17 cellular contexts compared by ENCODE assay signal in genomic region chr5:118295045-118295444, GRCh38.
A peak's percentile ranks its signal among the peaks of the same experiment; 100 is the strongest.
DNase-seq lines count a peak whose midpoint lies in the region; ATAC-seq and TF ChIP-seq lines count a peak whose summit lies in the region.
"Had no signal": no experiment of that assay in that cellular context is flagged by ENCODE, and none has a peak within 500 bp of the region (broad histone marks: within the 10 kb centered on the region; RNA-seq: fewer than 3 reads in every experiment).

No MANE protein-coding gene starts in this region.

- H3K9me3 ChIP-seq in NT2/D1 (ENCODE audit: insufficient read depth, low read length): no peaks in the 10 kb centered on the region
- H3K9me3 ChIP-seq in iPS-18a (ENCODE audit: control insufficient read depth, low read depth, low read length): no peaks in the 10 kb centered on the region
- H3K9me3 ChIP-seq in upper lobe of left lung: no peaks in the 10 kb centered on the region
- H3K9me3 ChIP-seq: BLaER1, Caco-2 had no signal

- TF ChIP-seq POLR2A in upper lobe of left lung (IDR thresholded peaks at IDR 0.05): no peak

- no peak for TF ChIP-seq EP300 in upper lobe of left lung (IDR thresholded peaks at IDR 0.05)

- no peak for TF ChIP-seq CTCF in upper lobe of left lung (IDR thresholded peaks at IDR 0.05)

- H3K27me3 ChIP-seq in NT2/D1 (ENCODE audit: insufficient read depth, insufficient read length) (no peaks in the 10 kb centered on the region), iPS-18a (ENCODE audit: control insufficient read depth, insufficient read depth, low read length) (no peaks in the 10 kb centered on the region), upper lobe of left lung (no peaks in the 10 kb centered on the region)
- H3K27me3 ChIP-seq: BLaER1 had no signal

- DNase-seq in NCI-H82 (lab: John Stamatoyannopoulos, UW) (peak; percentile 0), NCI-H82 treated with DMSO at 0.1 percent for 48 hours (lab: John Stamatoyannopoulos, UW; ENCODE audit: unreplicated experiment) (no peak), NT2/D1 (ENCODE audit: low read depth, low spot score) (peak; percentile 15), activated gamma-delta T cell treated with Interleukin-2 at 50 U/mL for 16 hours (no peak), NCI-H2196 (lab: John Stamatoyannopoulos, UW; ENCODE audit: unreplicated experiment) (no peak), upper lobe of left lung (no peak)
- DNase-seq: Caco-2; CD4-positive, CD25-positive, alpha-beta regulatory T cell; CD8-positive, alpha-beta T cell; DMS153; DND-41; GOT3; HCEC 1CT had no signal

- no peak overlapping the region for H3K9ac ChIP-seq in NT2/D1 (ENCODE audit: insufficient read length, low read depth)
- H3K9ac ChIP-seq in iPS-18a (ENCODE audit: low read length): no peak overlapping the region
- H3K9ac ChIP-seq: BLaER1 had no signal

- H3K36me3 ChIP-seq in NT2/D1 (ENCODE audit: insufficient read depth, insufficient read length, low read length) (no peaks in the 10 kb centered on the region), iPS-18a (ENCODE audit: control insufficient read depth, low read depth, low read length) (no peaks in the 10 kb centered on the region), upper lobe of left lung (no peaks in the 10 kb centered on the region)
- H3K36me3 ChIP-seq: BLaER1 had no signal

- H3K4me1 ChIP-seq in NT2/D1 (ENCODE audit: insufficient read depth, insufficient read length): no peaks in the 10 kb centered on the region
- peaks cover 12% of the 10 kb centered on the region for H3K4me1 ChIP-seq in iPS-18a (ENCODE audit: control insufficient read depth, low read depth, low read length)
- no peaks in the 10 kb centered on the region for H3K4me1 ChIP-seq in upper lobe of left lung
- H3K4me1 ChIP-seq: BLaER1, Caco-2 had no signal

- no peak overlapping the region for H3K4me3 ChIP-seq in NT2/D1 (ENCODE audit: insufficient read length, low read depth)
- peak overlapping the region; percentile 14 for H3K4me3 ChIP-seq in iPS-18a (ENCODE audit: low read length)
- H3K4me3 ChIP-seq in upper lobe of left lung: no peak overlapping the region
- H3K4me3 ChIP-seq: BLaER1 had no signal

- WGBS in upper lobe of left lung, 2 donors: 53 to 65% methylated on average over 5 of the region's 5 CpGs

- no peak for ATAC-seq in upper lobe of left lung (ENCODE audit: low FRiP score in 2 of 2)
- ATAC-seq: CD8-positive, alpha-beta T cell had no signal

- H3K27ac ChIP-seq in iPS-18a (ENCODE audit: low read length): no peak overlapping the region
- H3K27ac ChIP-seq in upper lobe of left lung: no peak overlapping the region
- H3K27ac ChIP-seq: 22Rv1, BLaER1, C4-2B had no signal

Comparison
In these comparisons a context has a peak if more than half of its experiments do, and no peak if none do; other contexts are left out.
1. DNase-seq: peak in NCI-H82 (single experiment) and NT2/D1 (single experiment); none in NCI-H82 treated with DMSO at 0.1 percent for 48 hours (single experiment), activated gamma-delta T cell treated with Interleukin-2 at 50 U/mL for 16 hours (single experiment), NCI-H2196 (single experiment) and upper lobe of left lung (0 of 2).